Comparison of ENCODE assay signal across 10 cellular contexts in genomic region chr3:141093971-141094401, GRCh38. TPM values are rescaled to one million over a fixed set of nuclear protein-coding genes. Genes with fewer than 3 reads are reported as not detected.
A peak's percentile ranks its signal among the peaks of the same experiment; 100 is the strongest.
DNase-seq lines count a peak whose midpoint lies in the region; TF ChIP-seq lines count a peak whose summit lies in the region.
"Had no signal": no experiment of that assay in that cellular context is flagged by ENCODE, and none has a peak within 500 bp of the region (broad histone marks: within the 10 kb centered on the region; RNA-seq: fewer than 3 reads in every experiment).

No MANE protein-coding gene starts in this region.

- H3K27ac Mint-ChIP-seq in HFFc6 = no peak overlapping the region
- no peak overlapping the region for H3K27ac Mint-ChIP-seq in activated T-helper 2 cell treated with anti-CD3 and anti-CD28 coated beads, Interferon-gamma antibody, Interleukin-2, Interleukin-4, amounts not matched to agents 10 μg/mL and 5 μg/mL and 100 μg/mL, durations not matched to agents 14 hours and 24 hours and 36 hours
- H3K27ac Mint-ChIP-seq in activated naive CD4-positive, alpha-beta T cell treated with anti-CD3 and anti-CD28 coated beads, Interleukin-2, amount 10 ng/mL, durations not matched to agents 7 days and 5 days = no peak overlapping the region
- H3K27ac Mint-ChIP-seq: activated CD4-positive, alpha-beta T cell treated with anti-CD3 and anti-CD28 coated beads, Interleukin-2, amount 10 ng/mL, durations not matched to agents 24 days and 14 days; activated naive CD4-positive, alpha-beta T cell treated with anti-CD3 and anti-CD28 coated beads, Interleukin-2, amount 50 U/mL, for 72 hours had no signal

- H3K36me3 Mint-ChIP-seq in HFFc6 (ENCODE audit: low read depth) = no peaks in the 10 kb centered on the region
- no peaks in the 10 kb centered on the region for H3K36me3 Mint-ChIP-seq in activated T-helper 2 cell treated with anti-CD3 and anti-CD28 coated beads, Interferon-gamma antibody, Interleukin-2, Interleukin-4, amounts not matched to agents 10 μg/mL and 5 μg/mL and 100 μg/mL, durations not matched to agents 14 hours and 24 hours and 36 hours (ENCODE audit: low read depth)
- no peaks in the 10 kb centered on the region for H3K36me3 Mint-ChIP-seq in activated naive CD4-positive, alpha-beta T cell treated with anti-CD3 and anti-CD28 coated beads, Interleukin-2, amount 10 ng/mL, durations not matched to agents 7 days and 5 days
- H3K36me3 Mint-ChIP-seq: activated naive CD4-positive, alpha-beta T cell treated with anti-CD3 and anti-CD28 coated beads, Interleukin-2, amount 50 U/mL, for 72 hours had no signal

- peak overlapping the region; percentile 47 for H3K27ac ChIP-seq in RWPE1
- peak overlapping the region; percentile 54 for H3K27ac ChIP-seq in cardiac muscle cell
- no peak overlapping the region for H3K27ac ChIP-seq in trophoblast cell (ENCODE audit: low read depth, low read length)

- no peak overlapping the region for H4K12ac ChIP-seq in trophoblast cell (ENCODE audit: low read depth, low read length)

- peaks cover 2% of the 10 kb centered on the region for H3K79me2 ChIP-seq in trophoblast cell (ENCODE audit: control insufficient read depth, insufficient read depth, low read length, poor library complexity)

- no peak overlapping the region for H2AFZ ChIP-seq in trophoblast cell (ENCODE audit: insufficient read depth, low read length, poor library complexity)

- no peak overlapping the region for H3K18ac ChIP-seq in trophoblast cell (ENCODE audit: low read length)

- H3K27me3 ChIP-seq in cardiac muscle cell (no peaks in the 10 kb centered on the region), trophoblast cell (ENCODE audit: insufficient read depth, low read length) (no peaks in the 10 kb centered on the region)

- H3K4ac ChIP-seq in trophoblast cell (ENCODE audit: low read depth, low read length) = no peak overlapping the region

- H4K8ac ChIP-seq in trophoblast cell (ENCODE audit: low read depth, low read length) = no peak overlapping the region

- no peaks in the 10 kb centered on the region for H3K9me3 ChIP-seq in cardiac muscle cell (ENCODE audit: low read depth)
- no peaks in the 10 kb centered on the region for H3K9me3 ChIP-seq in trophoblast cell (ENCODE audit: insufficient read depth, low read depth, low read length)

- H3K4me2 ChIP-seq in trophoblast cell (ENCODE audit: low read length) = no peak overlapping the region

- POLR2A ChIA-PET in RWPE1 (lab: Yijun Ruan, JAX; ENCODE audit: low non-redundant PET) = no interaction called here

- WGBS in trophoblast cell (ENCODE audit: extremely low coverage, insufficient coverage, insufficient read length) = no CpG with 5 or more reads among the region's 7 CpGs

- H3K79me1 ChIP-seq in trophoblast cell (ENCODE audit: low read length) = peaks cover 3% of the 10 kb centered on the region

- H2BK120ac ChIP-seq in trophoblast cell (ENCODE audit: insufficient read depth, low read length, poor library complexity) = no peak overlapping the region

- H3K4me3 ChIP-seq in cardiac muscle cell = no peak overlapping the region
- H3K4me3 ChIP-seq in trophoblast cell (ENCODE audit: low read depth, low read length) = no peak overlapping the region

- no peak overlapping the region for H2BK12ac ChIP-seq in trophoblast cell (ENCODE audit: low read length)

- CTCF ChIA-PET in RWPE1 (lab: Yijun Ruan, JAX) = interaction anchor here (0.6 to 1.3 kb wide), 4 partner anchors 9 to 91 kb away, joined by 3 to 5 read pairs (median 3); no protein-coding TSS in a partner anchor
- CTCF ChIA-PET in activated naive CD4-positive, alpha-beta T cell treated with anti-CD3 and anti-CD28 coated beads, Interleukin-2, amount 10 ng/mL, durations not matched to agents 7 days and 5 days (lab: Charles Lee) = no interaction called here

- peaks cover 16% of the 10 kb centered on the region for H3K27me3 Mint-ChIP-seq in HFFc6 (ENCODE audit: insufficient read depth)
- H3K27me3 Mint-ChIP-seq in activated T-helper 2 cell treated with anti-CD3 and anti-CD28 coated beads, Interferon-gamma antibody, Interleukin-2, Interleukin-4, amounts not matched to agents 10 μg/mL and 5 μg/mL and 100 μg/mL, durations not matched to agents 14 hours and 24 hours and 36 hours (ENCODE audit: low read depth) = peaks cover 6% of the 10 kb centered on the region
- H3K27me3 Mint-ChIP-seq in activated naive CD4-positive, alpha-beta T cell treated with anti-CD3 and anti-CD28 coated beads, Interleukin-2, amount 10 ng/mL, durations not matched to agents 7 days and 5 days = peaks cover 4% of the 10 kb centered on the region

- no peaks in the 10 kb centered on the region for H3K4me1 Mint-ChIP-seq in HFFc6 (ENCODE audit: low read depth)
- peaks cover 2% of the 10 kb centered on the region for H3K4me1 Mint-ChIP-seq in activated T-helper 2 cell treated with anti-CD3 and anti-CD28 coated beads, Interferon-gamma antibody, Interleukin-2, Interleukin-4, amounts not matched to agents 10 μg/mL and 5 μg/mL and 100 μg/mL, durations not matched to agents 14 hours and 24 hours and 36 hours (ENCODE audit: low read depth)
- H3K4me1 Mint-ChIP-seq in activated naive CD4-positive, alpha-beta T cell treated with anti-CD3 and anti-CD28 coated beads, Interleukin-2, amount 10 ng/mL, durations not matched to agents 7 days and 5 days = no peaks in the 10 kb centered on the region
- H3K4me1 Mint-ChIP-seq: activated CD4-positive, alpha-beta T cell treated with anti-CD3 and anti-CD28 coated beads, Interleukin-2, amount 10 ng/mL, durations not matched to agents 24 days and 14 days had no signal

- no peak overlapping the region for H3K14ac ChIP-seq in trophoblast cell (ENCODE audit: low read length)

- H4K91ac ChIP-seq in trophoblast cell (ENCODE audit: low read depth, low read length) = no peak overlapping the region

- H2BK5ac ChIP-seq in trophoblast cell (ENCODE audit: low read depth, low read length, poor library complexity) = no peak overlapping the region

- no peak for TF ChIP-seq CTCF in RWPE1 (conservative IDR thresholded peaks at IDR 0.05; ENCODE audit: low read depth)
- TF ChIP-seq CTCF in cardiac muscle cell (IDR thresholded peaks at IDR 0.05; ENCODE audit: low read depth, low read length) = no peak
- no peak for TF ChIP-seq CTCF in HFFc6 (IDR thresholded peaks at IDR 0.05)

- no peaks in the 10 kb centered on the region for H3K9me3 Mint-ChIP-seq in HFFc6
- no peaks in the 10 kb centered on the region for H3K9me3 Mint-ChIP-seq in activated T-helper 2 cell treated with anti-CD3 and anti-CD28 coated beads, Interferon-gamma antibody, Interleukin-2, Interleukin-4, amounts not matched to agents 10 μg/mL and 5 μg/mL and 100 μg/mL, durations not matched to agents 14 hours and 24 hours and 36 hours
- H3K9me3 Mint-ChIP-seq in activated naive CD4-positive, alpha-beta T cell treated with anti-CD3 and anti-CD28 coated beads, Interleukin-2, amount 10 ng/mL, durations not matched to agents 7 days and 5 days = no peaks in the 10 kb centered on the region
- H3K9me3 Mint-ChIP-seq: activated CD4-positive, alpha-beta T cell treated with anti-CD3 and anti-CD28 coated beads, Interleukin-2, amount 10 ng/mL, durations not matched to agents 24 days and 14 days; activated naive CD4-positive, alpha-beta T cell treated with anti-CD3 and anti-CD28 coated beads, Interleukin-2, amount 50 U/mL, for 72 hours had no signal

- peaks cover 37% of the 10 kb centered on the region for H3K4me1 ChIP-seq in cardiac muscle cell (ENCODE audit: low read depth)
- peaks cover 23 to 26% of the 10 kb centered on the region in 2 experiments for H3K4me1 ChIP-seq in trophoblast cell (ENCODE audit: control insufficient read depth in 1 of 2, insufficient read depth in 2 of 2, low read length in 2 of 2)

- H3K36me3 ChIP-seq in cardiac muscle cell (no peaks in the 10 kb centered on the region), trophoblast cell (ENCODE audit: control insufficient read depth in 1 of 2, insufficient read depth in 2 of 2, low read length in 2 of 2) (no peaks in the 10 kb centered on the region)

- no peak overlapping the region for H2AK5ac ChIP-seq in trophoblast cell (ENCODE audit: low read length)

- DNase-seq in HPDE6-E6E7 (ENCODE audit: extremely low spot score) (peak; percentile 28), RWPE1 (ENCODE audit: low spot score) (peak; percentile 52), cardiac muscle cell (ENCODE audit: low read depth in 1 of 2, low spot score in 1 of 2) (peak in 1 of 2 donors; percentile 31), posterior cingulate gyrus (peak in 9 of 10 donors; percentile 28 to 93 (median 56)), HFFc6 (no peak), trophoblast cell (no peak)
- no peak for DNase-seq in activated T-helper 2 cell treated with anti-CD3 and anti-CD28 coated beads, Interferon-gamma antibody, Interleukin-2, Interleukin-4, amounts not matched to agents 10 μg/mL and 5 μg/mL and 100 μg/mL, durations not matched to agents 14 hours and 24 hours and 36 hours (ENCODE audit: low spot score)
- no peak for DNase-seq in activated naive CD4-positive, alpha-beta T cell treated with anti-CD3 and anti-CD28 coated beads, Interleukin-2, amount 10 ng/mL, durations not matched to agents 7 days and 5 days
- DNase-seq: activated CD4-positive, alpha-beta T cell treated with anti-CD3 and anti-CD28 coated beads, Interleukin-2, amount 10 ng/mL, durations not matched to agents 24 days and 14 days had no signal

- H3K23ac ChIP-seq in trophoblast cell (ENCODE audit: low read length) = no peak overlapping the region

- intact Hi-C loops in posterior cingulate gyrus (cut with DNase I) = no loop called here
- intact Hi-C loops in activated T-helper 2 cell treated with anti-CD3 and anti-CD28 coated beads, Interferon-gamma antibody, Interleukin-2, Interleukin-4, amounts not matched to agents 10 μg/mL and 5 μg/mL and 100 μg/mL, durations not matched to agents 14 hours and 24 hours and 36 hours (cut with micrococcal nuclease) = no loop called here

- no peak overlapping the region for H3K9ac ChIP-seq in trophoblast cell (ENCODE audit: low read length)

- H3K4me3 Mint-ChIP-seq in HFFc6 = no peak overlapping the region
- no peak overlapping the region for H3K4me3 Mint-ChIP-seq in activated T-helper 2 cell treated with anti-CD3 and anti-CD28 coated beads, Interferon-gamma antibody, Interleukin-2, Interleukin-4, amounts not matched to agents 10 μg/mL and 5 μg/mL and 100 μg/mL, durations not matched to agents 14 hours and 24 hours and 36 hours (ENCODE audit: low read depth)
- H3K4me3 Mint-ChIP-seq in activated naive CD4-positive, alpha-beta T cell treated with anti-CD3 and anti-CD28 coated beads, Interleukin-2, amount 10 ng/mL, durations not matched to agents 7 days and 5 days = no peak overlapping the region
- H3K4me3 Mint-ChIP-seq: activated CD4-positive, alpha-beta T cell treated with anti-CD3 and anti-CD28 coated beads, Interleukin-2, amount 10 ng/mL, durations not matched to agents 24 days and 14 days had no signal

RNA-seq across cellular contexts. Expression of gene SPSB4, which starts 42.8 kb away (rescaled TPM):
- 66.4 and 82.2 TPM in 2 replicates for total RNA-seq in cardiac muscle cell
- 57.0 and 58.3 TPM in 2 replicates for polyA plus RNA-seq in cardiac muscle cell
- not detected for total RNA-seq in HFFc6 (2021; fragmentation: NEBNext Ultra II Directional; extraction: Animal tissue kit (Norgen Biotek cat#: 25700))
- not detected in 2 replicates for total RNA-seq in activated T-helper 2 cell treated with anti-CD3 and anti-CD28 coated beads, Interferon-gamma antibody, Interleukin-2, Interleukin-4, amounts not matched to agents 10 μg/mL and 5 μg/mL and 100 μg/mL, durations not matched to agents 14 hours and 24 hours and 36 hours
- polyA plus RNA-seq in trophoblast cell (2013) = 19.8 and 20.9 TPM in 2 replicates
- total RNA-seq: activated CD4-positive, alpha-beta T cell treated with anti-CD3 and anti-CD28 coated beads, Interleukin-2, amount 10 ng/mL, durations not matched to agents 24 days and 14 days; activated naive CD4-positive, alpha-beta T cell treated with anti-CD3 and anti-CD28 coated beads, Interleukin-2, amount 50 U/mL, for 72 hours had no signal

Comparison
In these comparisons a context has a peak if more than half of its experiments do, and no peak if none do; other contexts are left out.
1. DNase-seq: peak in HPDE6-E6E7 (single experiment), RWPE1 (single experiment) and posterior cingulate gyrus (9 of 10); none in HFFc6 (single experiment), activated T-helper 2 cell treated with anti-CD3 and anti-CD28 coated beads, Interferon-gamma antibody, Interleukin-2, Interleukin-4, amounts not matched to agents 10 μg/mL and 5 μg/mL and 100 μg/mL, durations not matched to agents 14 hours and 24 hours and 36 hours (single experiment), trophoblast cell (0 of 2) and activated naive CD4-positive, alpha-beta T cell treated with anti-CD3 and anti-CD28 coated beads, Interleukin-2, amount 10 ng/mL, durations not matched to agents 7 days and 5 days (single experiment).
2. RNA of gene SPSB4, which starts 42.8 kb away (total RNA-seq): 66.4 to 82.2 TPM in cardiac muscle cell; not detected in HFFc6 and not detected in activated T-helper 2 cell treated with anti-CD3 and anti-CD28 coated beads, Interferon-gamma antibody, Interleukin-2, Interleukin-4, amounts not matched to agents 10 μg/mL and 5 μg/mL and 100 μg/mL, durations not matched to agents 14 hours and 24 hours and 36 hours; every median in the first group is over 10 times any median in the second.